ENCODE assay signal across 1 cellular context in the genomic region with DNA sequence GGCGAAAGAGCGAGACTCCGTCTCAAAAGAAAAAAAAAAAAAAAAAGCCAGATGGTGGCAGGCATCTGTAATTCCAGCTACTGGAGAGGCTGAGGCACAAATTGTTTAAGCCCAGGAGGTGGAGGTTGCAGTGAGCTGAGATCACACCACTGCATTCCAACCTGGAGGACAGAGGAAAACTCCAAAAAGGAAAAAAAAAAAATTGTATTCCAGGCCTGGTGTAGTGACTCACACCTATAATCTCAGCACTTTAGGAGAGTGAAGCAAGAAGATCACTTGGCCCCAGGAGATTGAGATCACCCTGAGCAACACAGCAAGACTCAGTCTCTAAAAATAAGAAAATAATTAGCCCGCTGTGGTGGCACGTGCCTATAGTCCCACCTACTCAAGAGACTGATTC.
TF ChIP-seq lines count a peak whose summit lies in the region.

No MANE protein-coding gene starts in this region.

TF ChIP-seq in SK-N-SH, 30 proteins besides CTCF, POLR2A, EP300 and RAD21 (continued from another document):
- TF ChIP-seq, protein P1, sequence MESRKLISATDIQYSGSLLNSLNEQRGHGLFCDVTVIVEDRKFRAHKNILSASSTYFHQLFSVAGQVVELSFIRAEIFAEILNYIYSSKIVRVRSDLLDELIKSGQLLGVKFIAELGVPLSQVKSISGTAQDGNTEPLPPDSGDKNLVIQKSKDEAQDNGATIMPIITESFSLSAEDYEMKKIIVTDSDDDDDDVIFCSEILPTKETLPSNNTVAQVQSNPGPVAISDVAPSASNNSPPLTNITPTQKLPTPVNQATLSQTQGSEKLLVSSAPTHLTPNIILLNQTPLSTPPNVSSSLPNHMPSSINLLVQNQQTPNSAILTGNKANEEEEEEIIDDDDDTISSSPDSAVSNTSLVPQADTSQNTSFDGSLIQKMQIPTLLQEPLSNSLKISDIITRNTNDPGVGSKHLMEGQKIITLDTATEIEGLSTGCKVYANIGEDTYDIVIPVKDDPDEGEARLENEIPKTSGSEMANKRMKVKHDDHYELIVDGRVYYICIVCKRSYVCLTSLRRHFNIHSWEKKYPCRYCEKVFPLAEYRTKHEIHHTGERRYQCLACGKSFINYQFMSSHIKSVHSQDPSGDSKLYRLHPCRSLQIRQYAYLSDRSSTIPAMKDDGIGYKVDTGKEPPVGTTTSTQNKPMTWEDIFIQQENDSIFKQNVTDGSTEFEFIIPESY (IDR thresholded peaks at IDR 0.05; ENCODE audit: borderline replicate concordance, low read depth) = no peak
- TF ChIP-seq GATA2 (CRISPR knock-in tag; IDR thresholded peaks at IDR 0.05) = no peak
